8 cellular contexts compared by ENCODE assay signal in the genomic region with DNA sequence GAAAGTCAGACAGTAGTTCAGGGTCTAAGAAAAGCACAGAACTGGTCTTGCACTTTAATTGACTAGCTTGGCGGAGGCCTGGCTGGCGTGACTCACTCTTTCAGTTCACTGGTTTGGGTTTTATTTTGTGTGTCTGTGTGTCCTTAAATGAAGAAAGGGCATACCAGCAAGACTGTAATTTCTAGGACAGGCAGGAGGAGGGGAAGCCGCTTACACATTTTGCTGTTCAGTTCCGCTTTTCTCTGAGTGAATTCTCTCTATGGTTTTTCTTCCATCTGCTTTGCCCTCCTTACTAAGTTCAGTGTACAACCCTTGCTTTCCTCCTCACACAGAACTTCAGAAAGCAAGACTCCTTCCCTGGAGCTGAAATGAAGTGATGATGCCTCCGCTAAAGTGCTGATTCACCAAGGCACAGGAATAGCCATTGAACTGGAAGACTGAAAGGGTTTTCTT.
DNase-seq lines count a peak whose midpoint lies in the region; ATAC-seq and TF ChIP-seq lines count a peak whose summit lies in the region.

No MANE protein-coding gene starts in this region.

- in situ Hi-C loops in astrocyte of the spinal cord (cut with HindIII; ENCODE audit: low sequenced_read_pairs): no loop called here

- DNase-seq in AG10803 (ENCODE audit: low read depth): peak; percentile 69
- peak; percentile 83 for DNase-seq in astrocyte of the spinal cord (ENCODE audit: low read depth, low spot score)
- no peak for DNase-seq in foreskin keratinocyte
- no peak for DNase-seq in WERI-Rb-1
- no peak for DNase-seq in activated gamma-delta T cell (lab: John Stamatoyannopoulos, UW)

- H3K27me3 ChIP-seq in muscle layer of duodenum (ENCODE audit: low read depth, low read length) (no peaks in the 10 kb centered on the region), foreskin keratinocyte (peaks cover 3% of the 10 kb centered on the region), WERI-Rb-1 (ENCODE audit: insufficient read depth, low read depth, severe bottlenecking) (no peaks in the 10 kb centered on the region)

- H3K4me1 ChIP-seq in muscle layer of duodenum (ENCODE audit: control insufficient read depth in 1 of 2, insufficient read depth in 2 of 2, low read length in 2 of 2) (peaks cover 0 to 3% of the 10 kb centered on the region in 2 donors), foreskin keratinocyte (no peaks in the 10 kb centered on the region)

- H3K4me3 ChIP-seq in AG10803 (ENCODE audit: low read length): peak overlapping the region; percentile 21; the same call in 1 of the 2 replicates
- no peak overlapping the region for H3K4me3 ChIP-seq in astrocyte of the spinal cord (ENCODE audit: low read depth, low read length)
- no peak overlapping the region for H3K4me3 ChIP-seq in muscle layer of duodenum (ENCODE audit: low read depth in 1 of 2, low read length in 2 of 2)
- no peak overlapping the region for H3K4me3 ChIP-seq in WERI-Rb-1 (ENCODE audit: low read depth, low read length)

- TF ChIP-seq CTCF in AG10803 (conservative IDR thresholded peaks at IDR 0.05; ENCODE audit: low read length): no peak
- no peak for TF ChIP-seq CTCF in astrocyte of the spinal cord (IDR thresholded peaks at IDR 0.05; ENCODE audit: low read depth, low read length)
- TF ChIP-seq CTCF in foreskin keratinocyte (conservative IDR thresholded peaks at IDR 0.05): no peak
- TF ChIP-seq CTCF in WERI-Rb-1 (IDR thresholded peaks at IDR 0.05; ENCODE audit: low read depth, low read length): no peak

- H3K27ac ChIP-seq in muscle layer of duodenum (ENCODE audit: low read length) (peak overlapping the region; percentile 26), foreskin keratinocyte (no peak overlapping the region), WERI-Rb-1 (no peak overlapping the region)

- ATAC-seq in GM19395 (IDR thresholded peaks at IDR 0.05; ENCODE audit: unreplicated experiment) (peak; percentile 57), HG03378 (IDR thresholded peaks at IDR 0.05; ENCODE audit: unreplicated experiment) (peak; percentile 50), foreskin keratinocyte (no peak)

- H3K36me3 ChIP-seq in muscle layer of duodenum (ENCODE audit: control insufficient read depth in 1 of 2, insufficient read depth in 2 of 2, low read length in 2 of 2): peaks cover 0 to 4% of the 10 kb centered on the region in 2 donors
- H3K36me3 ChIP-seq in WERI-Rb-1: no peaks in the 10 kb centered on the region

- no peaks in the 10 kb centered on the region for H3K9me3 ChIP-seq in muscle layer of duodenum (ENCODE audit: control insufficient read depth in 1 of 2, low read length in 2 of 2)
- no peaks in the 10 kb centered on the region for H3K9me3 ChIP-seq in WERI-Rb-1 (ENCODE audit: severe bottlenecking)

Comparison
In these comparisons a context has a peak if more than half of its experiments do, and no peak if none do; other contexts are left out.
1. DNase-seq: peak in AG10803 (single experiment) and astrocyte of the spinal cord (single experiment); none in foreskin keratinocyte (0 of 2), WERI-Rb-1 (single experiment) and activated gamma-delta T cell (single experiment).